2 cellular contexts compared by ENCODE assay signal in the genomic region with DNA sequence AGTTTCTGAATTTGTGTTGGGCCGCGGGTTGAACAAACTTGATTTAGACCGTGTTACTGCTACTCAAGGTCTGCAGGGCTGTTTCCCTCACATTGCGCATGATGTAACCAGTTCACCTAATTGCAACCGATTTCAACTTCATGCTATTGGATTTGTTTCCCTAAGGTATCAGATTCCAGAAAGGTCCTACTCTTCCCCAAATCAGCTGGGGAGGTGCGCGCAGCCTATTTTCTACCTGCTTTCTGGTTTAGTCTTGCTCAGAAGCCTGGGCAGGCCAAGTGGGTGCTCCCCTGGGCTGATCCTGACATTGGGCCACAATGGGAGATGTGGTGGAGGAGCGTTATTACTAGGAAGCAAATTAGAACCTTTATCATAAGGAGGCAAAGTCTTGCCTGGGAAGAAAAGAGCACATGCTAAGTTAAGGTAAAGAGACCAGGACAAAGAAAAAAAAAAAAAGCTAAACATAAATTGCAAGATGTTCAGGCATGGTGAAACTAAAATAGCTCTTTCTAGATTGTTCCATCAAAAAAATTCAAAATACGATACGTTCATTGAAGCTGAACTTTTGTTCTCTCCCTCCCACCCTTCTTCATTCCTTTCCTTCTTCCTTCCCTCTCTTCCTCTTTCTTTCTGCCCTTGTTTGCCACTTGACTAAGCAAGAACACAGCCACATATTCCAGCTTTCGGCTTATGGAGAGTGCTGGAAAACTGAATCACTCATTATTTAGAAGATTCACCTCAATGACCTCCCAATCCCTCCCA.
TF ChIP-seq lines count a peak whose summit lies in the region.

No MANE protein-coding gene starts in this region.

TF ChIP-seq in A549, 52 proteins besides CTCF, POLR2A, EP300 and RAD21:
- TF ChIP-seq ELK1 (IDR thresholded peaks at IDR 0.05; ENCODE audit: low read depth, low read length): no peak
- TF ChIP-seq, protein P1, sequence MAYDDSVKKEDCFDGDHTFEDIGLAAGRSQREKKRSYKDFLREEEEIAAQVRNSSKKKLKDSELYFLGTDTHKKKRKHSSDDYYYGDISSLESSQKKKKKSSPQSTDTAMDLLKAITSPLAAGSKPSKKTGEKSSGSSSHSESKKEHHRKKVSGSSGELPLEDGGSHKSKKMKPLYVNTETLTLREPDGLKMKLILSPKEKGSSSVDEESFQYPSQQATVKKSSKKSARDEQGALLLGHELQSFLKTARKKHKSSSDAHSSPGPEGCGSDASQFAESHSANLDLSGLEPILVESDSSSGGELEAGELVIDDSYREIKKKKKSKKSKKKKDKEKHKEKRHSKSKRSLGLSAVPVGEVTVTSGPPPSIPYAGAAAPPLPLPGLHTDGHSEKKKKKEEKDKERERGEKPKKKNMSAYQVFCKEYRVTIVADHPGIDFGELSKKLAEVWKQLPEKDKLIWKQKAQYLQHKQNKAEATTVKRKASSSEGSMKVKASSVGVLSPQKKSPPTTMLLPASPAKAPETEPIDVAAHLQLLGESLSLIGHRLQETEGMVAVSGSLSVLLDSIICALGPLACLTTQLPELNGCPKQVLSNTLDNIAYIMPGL (CRISPR knock-in tag; IDR thresholded peaks at IDR 0.05; ENCODE audit: borderline replicate concordance): no peak
- TF ChIP-seq, protein P2, sequence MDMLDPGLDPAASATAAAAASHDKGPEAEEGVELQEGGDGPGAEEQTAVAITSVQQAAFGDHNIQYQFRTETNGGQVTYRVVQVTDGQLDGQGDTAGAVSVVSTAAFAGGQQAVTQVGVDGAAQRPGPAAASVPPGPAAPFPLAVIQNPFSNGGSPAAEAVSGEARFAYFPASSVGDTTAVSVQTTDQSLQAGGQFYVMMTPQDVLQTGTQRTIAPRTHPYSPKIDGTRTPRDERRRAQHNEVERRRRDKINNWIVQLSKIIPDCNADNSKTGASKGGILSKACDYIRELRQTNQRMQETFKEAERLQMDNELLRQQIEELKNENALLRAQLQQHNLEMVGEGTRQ (IDR thresholded peaks at IDR 0.05): no peak
- no peak for TF ChIP-seq CEBPB (IDR thresholded peaks at IDR 0.05)
- TF ChIP-seq, protein P3, sequence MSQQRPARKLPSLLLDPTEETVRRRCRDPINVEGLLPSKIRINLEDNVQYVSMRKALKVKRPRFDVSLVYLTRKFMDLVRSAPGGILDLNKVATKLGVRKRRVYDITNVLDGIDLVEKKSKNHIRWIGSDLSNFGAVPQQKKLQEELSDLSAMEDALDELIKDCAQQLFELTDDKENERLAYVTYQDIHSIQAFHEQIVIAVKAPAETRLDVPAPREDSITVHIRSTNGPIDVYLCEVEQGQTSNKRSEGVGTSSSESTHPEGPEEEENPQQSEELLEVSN (IDR thresholded peaks at IDR 0.05; ENCODE audit: borderline replicate concordance, low read depth): no peak
- no peak for TF ChIP-seq NFE2L2 (conservative IDR thresholded peaks at IDR 0.05; ENCODE audit: low read length)
- TF ChIP-seq, protein P4, sequence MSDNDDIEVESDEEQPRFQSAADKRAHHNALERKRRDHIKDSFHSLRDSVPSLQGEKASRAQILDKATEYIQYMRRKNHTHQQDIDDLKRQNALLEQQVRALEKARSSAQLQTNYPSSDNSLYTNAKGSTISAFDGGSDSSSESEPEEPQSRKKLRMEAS (IDR thresholded peaks at IDR 0.05): no peak
- TF ChIP-seq SREBF2 (IDR thresholded peaks at IDR 0.05): no peak
- no peak for TF ChIP-seq JUNB (IDR thresholded peaks at IDR 0.05)
- TF ChIP-seq POLR2AphosphoS2 (conservative IDR thresholded peaks at IDR 0.05; ENCODE audit: low read length): no peak
- no peak for TF ChIP-seq FOSB (CRISPR knock-in tag; IDR thresholded peaks at IDR 0.05)
- TF ChIP-seq CBX8 (IDR thresholded peaks at IDR 0.05): no peak
- TF ChIP-seq NPAS2 (CRISPR knock-in tag; IDR thresholded peaks at IDR 0.05; ENCODE audit: borderline replicate concordance): no peak
- TF ChIP-seq TP53 (CRISPR knock-in tag; IDR thresholded peaks at IDR 0.05): no peak

TF ChIP-seq in HCT116, 20 proteins besides CTCF, POLR2A, EP300 and RAD21:
- no peak for TF ChIP-seq JUND (IDR thresholded peaks at IDR 0.05)
- peak; percentile 49 for TF ChIP-seq CEBPB (IDR thresholded peaks at IDR 0.05; ENCODE audit: low read depth)
TF ChIP-seq in HCT116: peak in this region for 1.
